ENCODE assay signal across 1 cellular context in genomic region chr1:15424981-15425380, GRCh38.
TF ChIP-seq lines count a peak whose summit lies in the region.

No MANE protein-coding gene starts in this region.

TF ChIP-seq in A549, 52 proteins besides CTCF, POLR2A, EP300 and RAD21 (continued from another document):
- TF ChIP-seq HEYL (CRISPR knock-in tag; IDR thresholded peaks at IDR 0.05): no peak
- TF ChIP-seq ELK1 (IDR thresholded peaks at IDR 0.05; ENCODE audit: low read depth, low read length): no peak
- no peak for TF ChIP-seq NFE2L2 (conservative IDR thresholded peaks at IDR 0.05; ENCODE audit: low read length)
- TF ChIP-seq, protein P1, sequence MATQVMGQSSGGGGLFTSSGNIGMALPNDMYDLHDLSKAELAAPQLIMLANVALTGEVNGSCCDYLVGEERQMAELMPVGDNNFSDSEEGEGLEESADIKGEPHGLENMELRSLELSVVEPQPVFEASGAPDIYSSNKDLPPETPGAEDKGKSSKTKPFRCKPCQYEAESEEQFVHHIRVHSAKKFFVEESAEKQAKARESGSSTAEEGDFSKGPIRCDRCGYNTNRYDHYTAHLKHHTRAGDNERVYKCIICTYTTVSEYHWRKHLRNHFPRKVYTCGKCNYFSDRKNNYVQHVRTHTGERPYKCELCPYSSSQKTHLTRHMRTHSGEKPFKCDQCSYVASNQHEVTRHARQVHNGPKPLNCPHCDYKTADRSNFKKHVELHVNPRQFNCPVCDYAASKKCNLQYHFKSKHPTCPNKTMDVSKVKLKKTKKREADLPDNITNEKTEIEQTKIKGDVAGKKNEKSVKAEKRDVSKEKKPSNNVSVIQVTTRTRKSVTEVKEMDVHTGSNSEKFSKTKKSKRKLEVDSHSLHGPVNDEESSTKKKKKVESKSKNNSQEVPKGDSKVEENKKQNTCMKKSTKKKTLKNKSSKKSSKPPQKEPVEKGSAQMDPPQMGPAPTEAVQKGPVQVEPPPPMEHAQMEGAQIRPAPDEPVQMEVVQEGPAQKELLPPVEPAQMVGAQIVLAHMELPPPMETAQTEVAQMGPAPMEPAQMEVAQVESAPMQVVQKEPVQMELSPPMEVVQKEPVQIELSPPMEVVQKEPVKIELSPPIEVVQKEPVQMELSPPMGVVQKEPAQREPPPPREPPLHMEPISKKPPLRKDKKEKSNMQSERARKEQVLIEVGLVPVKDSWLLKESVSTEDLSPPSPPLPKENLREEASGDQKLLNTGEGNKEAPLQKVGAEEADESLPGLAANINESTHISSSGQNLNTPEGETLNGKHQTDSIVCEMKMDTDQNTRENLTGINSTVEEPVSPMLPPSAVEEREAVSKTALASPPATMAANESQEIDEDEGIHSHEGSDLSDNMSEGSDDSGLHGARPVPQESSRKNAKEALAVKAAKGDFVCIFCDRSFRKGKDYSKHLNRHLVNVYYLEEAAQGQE (IDR thresholded peaks at IDR 0.05): no peak
- TF ChIP-seq GATA3 (IDR thresholded peaks at IDR 0.05; ENCODE audit: borderline replicate concordance): no peak
- no peak for TF ChIP-seq ZC3H11A (IDR thresholded peaks at IDR 0.05)
- TF ChIP-seq NR3C1 (IDR thresholded peaks at IDR 0.05): no peak
- TF ChIP-seq KDM1A (IDR thresholded peaks at IDR 0.05; ENCODE audit: low read depth): no peak
- no peak for TF ChIP-seq MAFK (IDR thresholded peaks at IDR 0.05; ENCODE audit: partially characterized antibody)
- TF ChIP-seq FOSL2 (IDR thresholded peaks at IDR 0.05): no peak
- no peak for TF ChIP-seq FOSL2 (CRISPR knock-in tag; IDR thresholded peaks at IDR 0.05)
